ENCODE assay signal across 8 cellular contexts in the genomic region with DNA sequence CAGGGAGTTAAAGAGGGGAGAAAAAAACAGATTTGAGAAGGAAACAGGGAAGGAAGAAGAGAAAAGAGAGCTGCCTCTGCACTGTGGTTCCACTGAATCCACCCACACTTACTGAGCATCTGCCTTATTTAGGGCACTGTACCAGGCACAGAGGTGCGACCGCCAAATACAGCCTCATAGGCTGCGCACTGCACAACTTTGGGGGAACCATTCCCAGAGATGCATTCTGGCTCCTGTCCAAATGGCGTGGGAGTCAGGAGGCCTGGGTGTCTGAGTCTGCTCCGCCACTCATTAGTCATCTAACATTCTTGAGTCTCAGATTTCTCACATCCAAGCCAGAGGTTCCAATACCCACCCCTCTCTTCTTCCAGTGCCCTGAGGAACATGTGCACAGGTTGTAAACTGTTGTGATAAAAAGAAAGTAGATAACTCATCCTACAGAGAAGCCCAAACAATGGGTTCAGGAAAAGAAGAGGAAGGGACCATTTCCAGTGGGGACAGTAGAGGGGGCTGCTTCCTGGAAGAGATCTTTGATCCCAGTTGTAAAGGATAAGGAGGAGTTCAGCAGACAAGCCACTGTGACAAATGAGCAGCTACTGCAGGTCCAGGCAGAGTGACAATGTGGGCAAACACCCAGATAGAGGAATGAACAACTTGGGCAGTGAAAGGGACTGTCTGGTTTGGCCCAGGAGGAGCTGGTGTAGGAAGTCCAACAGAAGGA.
DNase-seq lines count a peak whose midpoint lies in the region; ATAC-seq, FAIRE-seq and TF ChIP-seq lines count a peak whose summit lies in the region.

No MANE protein-coding gene starts in this region.

- no peak overlapping the region for H3K4me3 Mint-ChIP-seq in activated CD4-positive, alpha-beta memory T cell treated with anti-CD3 and anti-CD28 coated beads, Interleukin-2, amount 10 ng/mL, durations not matched to agents 7 days and 5 days

- H3K36me3 Mint-ChIP-seq in activated CD4-positive, alpha-beta memory T cell treated with anti-CD3 and anti-CD28 coated beads, Interleukin-2, amount 10 ng/mL, durations not matched to agents 7 days and 5 days (ENCODE audit: low read depth) = peaks cover 33% of the 10 kb centered on the region

- H3K9me3 ChIP-seq in A549 (peaks cover 35% of the 10 kb centered on the region), small intestine (ENCODE audit: control insufficient read depth, low read depth) (no peaks in the 10 kb centered on the region)

- H3K27me3 Mint-ChIP-seq in activated CD4-positive, alpha-beta memory T cell treated with anti-CD3 and anti-CD28 coated beads, Interleukin-2, amount 10 ng/mL, durations not matched to agents 7 days and 5 days = peaks cover 46% of the 10 kb centered on the region

- CTCF ChIA-PET in A549 (lab: Yijun Ruan, JAX) = interaction anchor here (0.6 to 20.4 kb wide), 14 partner anchors 11 to 410 kb away, joined by 3 to 228 read pairs (median 3); no protein-coding TSS in a partner anchor
- CTCF ChIA-PET in activated CD4-positive, alpha-beta memory T cell treated with anti-CD3 and anti-CD28 coated beads, Interleukin-2, amount 10 ng/mL, durations not matched to agents 7 days and 5 days (lab: Charles Lee) = interaction anchor here (0.8 to 1.8 kb wide), 6 partner anchors 9 to 41 kb away, joined by 3 to 5 read pairs (median 3); no protein-coding TSS in a partner anchor

- POLR2A ChIA-PET in A549 (lab: Yijun Ruan, JAX) = interaction anchor here (0.6 to 3.3 kb wide), 10 partner anchors 9 to 1056 kb away, joined by 3 to 31 read pairs (median 6); partner anchors contain the start of genes RPLP1 and TLE3
- POLR2A ChIA-PET in activated CD4-positive, alpha-beta memory T cell treated with anti-CD3 and anti-CD28 coated beads, Interleukin-2, amount 10 ng/mL, durations not matched to agents 7 days and 5 days (lab: Charles Lee) = interaction anchor here (0.9 to 1.9 kb wide), 8 partner anchors 9 to 1056 kb away, joined by 3 to 7 read pairs (median 4); partner anchors contain the start of gene RPLP1

- H3K27me3 ChIP-seq in small intestine (ENCODE audit: control insufficient read depth in 2 of 2, insufficient read depth in 2 of 2, low read length in 2 of 2) = no peaks in the 10 kb centered on the region

- peak overlapping the region; percentile 23; the same call in 2 of the 3 replicates for H3K4me3 ChIP-seq in A549
- H3K4me3 ChIP-seq in small intestine (ENCODE audit: low read depth in 1 of 2, low read length in 2 of 2) = no peak overlapping the region

- TF ChIP-seq POLR2A in A549 (IDR thresholded peaks at IDR 0.05; ENCODE audit: low read length) = no peak

- FAIRE-seq in A549 (lab: Jason Lieb, UNC) (peak; percentile 96), small intestine (lab: Jason Lieb, UNC) (no peak)

- ATAC-seq in A549 (peak; percentile 60 to 76), GM21423 (IDR thresholded peaks at IDR 0.05; ENCODE audit: unreplicated experiment) (no peak)

- peak; percentile 72 to 76; a peak in 3 of 5 replicates for TF ChIP-seq EP300 in A549 (IDR thresholded peaks at IDR 0.05)

- H3K4me1 ChIP-seq in A549 = peaks cover 61% of the 10 kb centered on the region
- H3K4me1 ChIP-seq in small intestine (ENCODE audit: control insufficient read depth in 2 of 2, insufficient read depth in 1 of 2, low read depth in 1 of 2, low read length in 1 of 2) = peaks cover 0 to 5% of the 10 kb centered on the region in 2 donors

- WGBS in A549 (ENCODE audit: missing lambda C conversion rate) = 1% methylated on average over 5 of the region's 5 CpGs
- 62 to 66% (median 65%) methylated on average over 5 of the region's 5 CpGs for WGBS in small intestine, 3 donors

- TF ChIP-seq RAD21 in A549 (conservative IDR thresholded peaks at IDR 0.05 in 1 of 2, IDR thresholded peaks at IDR 0.05 in 1 of 2) = peak; percentile 42 to 45; a peak in 4 of 5 replicates

- peak overlapping the region; percentile 34 for H3K27ac Mint-ChIP-seq in activated CD4-positive, alpha-beta memory T cell treated with anti-CD3 and anti-CD28 coated beads, Interleukin-2, amount 10 ng/mL, durations not matched to agents 7 days and 5 days

- no peaks in the 10 kb centered on the region for H3K36me3 ChIP-seq in small intestine (ENCODE audit: control insufficient read depth in 2 of 2, insufficient read depth in 2 of 2, low read length in 2 of 2)

- peak; percentile 98 to 99 for DNase-seq in A549 (ENCODE audit: low read depth in 1 of 2, low spot score in 1 of 2)
- peak; percentile 67 for DNase-seq in HK-2 (ENCODE audit: unreplicated experiment)
- no peak for DNase-seq in activated CD4-positive, alpha-beta memory T cell treated with anti-CD3 and anti-CD28 coated beads, Interleukin-2, amount 10 ng/mL, durations not matched to agents 7 days and 5 days
- peak; percentile 44 for DNase-seq in iPS-NIHi7 (ENCODE audit: extremely low spot score)
- DNase-seq in small intestine = no peak
- DNase-seq in NCI-H82 treated with DMSO at 0.1 percent for 48 hours (lab: John Stamatoyannopoulos, UW; ENCODE audit: unreplicated experiment) = no peak
- DNase-seq in NCI-H1105 (lab: John Stamatoyannopoulos, UW) = no peak

- peak; percentile 22; the same call in 1 of the 3 replicates for TF ChIP-seq CTCF in A549 (IDR thresholded peaks at IDR 0.05)

- H3K4me2 ChIP-seq in A549 = peak overlapping the region; percentile 95

- H3K27ac ChIP-seq in A549 (peak overlapping the region; percentile 93 to 96), small intestine (ENCODE audit: low read depth in 1 of 2, low read length in 1 of 2) (peak overlapping the region in 1 of 2 donors; percentile 3)

- peaks cover 35% of the 10 kb centered on the region for H3K9me3 Mint-ChIP-seq in activated CD4-positive, alpha-beta memory T cell treated with anti-CD3 and anti-CD28 coated beads, Interleukin-2, amount 10 ng/mL, durations not matched to agents 7 days and 5 days

- H3K4me1 Mint-ChIP-seq in activated CD4-positive, alpha-beta memory T cell treated with anti-CD3 and anti-CD28 coated beads, Interleukin-2, amount 10 ng/mL, durations not matched to agents 7 days and 5 days = peaks cover 59% of the 10 kb centered on the region

TF ChIP-seq in A549, 52 proteins besides CTCF, POLR2A, EP300 and RAD21 (continues in another document):
- TF ChIP-seq NPAS2 (CRISPR knock-in tag; IDR thresholded peaks at IDR 0.05; ENCODE audit: borderline replicate concordance) (no peak), E2F6 (IDR thresholded peaks at IDR 0.05; ENCODE audit: borderline replicate concordance, low read depth) (no peak), CBX8 (IDR thresholded peaks at IDR 0.05) (no peak), TFCP2L1 (CRISPR knock-in tag; IDR thresholded peaks at IDR 0.05) (peak; percentile 59; the same call in 1 of the 2 replicates), JUN (IDR thresholded peaks at IDR 0.05) (peak in 1 of 2 experiments; percentile 58; a peak in 3 of 5 replicates), BCL3 (IDR thresholded peaks at IDR 0.05) (peak; percentile 53; the same call in 2 of the 3 replicates), KDM1A (IDR thresholded peaks at IDR 0.05; ENCODE audit: low read depth) (no peak), ZNF302 (CRISPR knock-in tag; IDR thresholded peaks at IDR 0.05) (peak; percentile 63; the same call in 1 of the 2 replicates), ZSCAN20 (CRISPR knock-in tag; IDR thresholded peaks at IDR 0.05) (peak; percentile 13; the same call in 1 of the 2 replicates), USF2 (IDR thresholded peaks at IDR 0.05) (no peak)
- TF ChIP-seq, protein P1, sequence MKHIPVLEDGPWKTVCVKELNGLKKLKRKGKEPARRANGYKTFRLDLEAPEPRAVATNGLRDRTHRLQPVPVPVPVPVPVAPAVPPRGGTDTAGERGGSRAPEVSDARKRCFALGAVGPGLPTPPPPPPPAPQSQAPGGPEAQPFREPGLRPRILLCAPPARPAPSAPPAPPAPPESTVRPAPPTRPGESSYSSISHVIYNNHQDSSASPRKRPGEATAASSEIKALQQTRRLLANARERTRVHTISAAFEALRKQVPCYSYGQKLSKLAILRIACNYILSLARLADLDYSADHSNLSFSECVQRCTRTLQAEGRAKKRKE (CRISPR knock-in tag; IDR thresholded peaks at IDR 0.05; ENCODE audit: low read depth) = peak; percentile 86
- TF ChIP-seq, protein P2, sequence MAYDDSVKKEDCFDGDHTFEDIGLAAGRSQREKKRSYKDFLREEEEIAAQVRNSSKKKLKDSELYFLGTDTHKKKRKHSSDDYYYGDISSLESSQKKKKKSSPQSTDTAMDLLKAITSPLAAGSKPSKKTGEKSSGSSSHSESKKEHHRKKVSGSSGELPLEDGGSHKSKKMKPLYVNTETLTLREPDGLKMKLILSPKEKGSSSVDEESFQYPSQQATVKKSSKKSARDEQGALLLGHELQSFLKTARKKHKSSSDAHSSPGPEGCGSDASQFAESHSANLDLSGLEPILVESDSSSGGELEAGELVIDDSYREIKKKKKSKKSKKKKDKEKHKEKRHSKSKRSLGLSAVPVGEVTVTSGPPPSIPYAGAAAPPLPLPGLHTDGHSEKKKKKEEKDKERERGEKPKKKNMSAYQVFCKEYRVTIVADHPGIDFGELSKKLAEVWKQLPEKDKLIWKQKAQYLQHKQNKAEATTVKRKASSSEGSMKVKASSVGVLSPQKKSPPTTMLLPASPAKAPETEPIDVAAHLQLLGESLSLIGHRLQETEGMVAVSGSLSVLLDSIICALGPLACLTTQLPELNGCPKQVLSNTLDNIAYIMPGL (CRISPR knock-in tag; IDR thresholded peaks at IDR 0.05; ENCODE audit: borderline replicate concordance) = no peak; the same call in 1 of the 2 replicates

Comparison
In these comparisons a context has a peak if more than half of its experiments do, and no peak if none do; other contexts are left out.
1. DNase-seq: peak in A549 (2 of 2), HK-2 (single experiment) and iPS-NIHi7 (single experiment); none in activated CD4-positive, alpha-beta memory T cell treated with anti-CD3 and anti-CD28 coated beads, Interleukin-2, amount 10 ng/mL, durations not matched to agents 7 days and 5 days (single experiment), small intestine (single experiment), NCI-H82 treated with DMSO at 0.1 percent for 48 hours (single experiment) and NCI-H1105 (single experiment).